ENCODE assay signal across 25 cellular contexts in genomic region chr11:58830693-58831301, GRCh38. TPM values are rescaled to one million over a fixed set of nuclear protein-coding genes. Genes with fewer than 3 reads are reported as not detected.
"Had no signal": no experiment of that assay in that cellular context is flagged by ENCODE, and none has a peak within 500 bp of the region (broad histone marks: within the 10 kb centered on the region; RNA-seq: fewer than 3 reads in every experiment).

No MANE protein-coding gene starts in this region.

- H3K4me1 Mint-ChIP-seq: nephron progenitor cell had no signal

- H3K9me3 ChIP-seq: vagina had no signal

- H3K27ac Mint-ChIP-seq: activated CD4-positive, alpha-beta memory T cell treated with anti-CD3 and anti-CD28 coated beads for 36 hours; activated naive CD8-positive, alpha-beta T cell; activated T-helper 1 cell treated with anti-CD3 and anti-CD28 coated beads, Interleukin-12 subunit alpha, Interleukin-12 subunit beta, Interleukin-2, Interleukin-4 antibody, amounts not matched to agents 30 ng/mL and 10 ng/mL and 1 ng/mL, durations not matched to agents 14 hours and 24 hours and 36 hours; nephron progenitor cell; T-helper 2 cell treated with Interferon-gamma antibody and Interleukin-4, amounts not matched to agents 5 μg/mL and 100 μg/mL, for 36 hours had no signal

- DNase-seq: activated CD4-positive, alpha-beta memory T cell treated with anti-CD3 and anti-CD28 coated beads for 36 hours; activated CD4-positive, alpha-beta T cell treated with anti-CD3 and anti-CD28 coated beads for 4 hours; activated T-cell treated with anti-CD3 and anti-CD28 coated beads for 4 hours; amniotic stem cell; caudate nucleus; hypothalamus; islet precursor cell; midbrain; nephron progenitor cell; nucleus accumbens; stimulated activated CD4-positive, alpha-beta T cell treated with anti-CD3 and anti-CD28 coated beads, Interleukin-12 subunit alpha, Interleukin-12 subunit beta, amount 100 ng/mL, for 4 hours; stimulated activated CD4-positive, alpha-beta T cell treated with anti-CD3 and anti-CD28 coated beads, Interleukin-1b, Interleukin-23, amount 100 ng/mL, for 48 hours; stimulated activated CD8-positive, alpha-beta memory T cell treated with anti-CD3 and anti-CD28 coated beads, Interleukin-4, amount 100 ng/mL, for 48 hours; stimulated activated naive CD8-positive, alpha-beta T cell treated with anti-CD3 and anti-CD28 coated beads, Interleukin-15, Interleukin-2, amounts not matched to agents 100 U/mL and 50 U/mL, for 24 hours; substantia nigra had no signal

- H3K36me3 Mint-ChIP-seq: activated CD4-positive, alpha-beta memory T cell treated with anti-CD3 and anti-CD28 coated beads for 36 hours; activated naive CD8-positive, alpha-beta T cell had no signal

- H3K4me3 Mint-ChIP-seq: activated CD4-positive, alpha-beta memory T cell treated with anti-CD3 and anti-CD28 coated beads for 36 hours; activated naive CD8-positive, alpha-beta T cell; activated T-helper 1 cell treated with anti-CD3 and anti-CD28 coated beads, Interleukin-12 subunit alpha, Interleukin-12 subunit beta, Interleukin-2, Interleukin-4 antibody, amounts not matched to agents 30 ng/mL and 10 ng/mL and 1 ng/mL, durations not matched to agents 14 hours and 24 hours and 36 hours; nephron progenitor cell; T-helper 2 cell treated with Interferon-gamma antibody and Interleukin-4, amounts not matched to agents 5 μg/mL and 100 μg/mL, for 36 hours had no signal

- H3K4me3 ChIP-seq: left lung, tibial nerve, vagina had no signal

- H3K27ac ChIP-seq: left lung, tibial nerve, vagina had no signal

- H3K36me3 ChIP-seq: left lung, tibial nerve, vagina had no signal

- H3K27me3 ChIP-seq: tibial nerve, vagina had no signal

- H3K9me3 Mint-ChIP-seq: T-helper 2 cell treated with Interferon-gamma antibody and Interleukin-4, amounts not matched to agents 5 μg/mL and 100 μg/mL, for 36 hours had no signal

- ATAC-seq: left lung; stimulated activated naive CD8-positive, alpha-beta T cell treated with anti-CD3 and anti-CD28 coated beads, Interleukin-15, Interleukin-2, amounts not matched to agents 100 U/mL and 50 U/mL, for 24 hours had no signal

- H3K4me1 ChIP-seq: left lung, tibial nerve, vagina had no signal

- FAIRE-seq: colon, frontal cortex, TTC549 had no signal

RNA-seq across cellular contexts. Expression of gene GLYATL2, which starts 13.7 kb away (rescaled TPM):
- total RNA-seq: activated CD4-positive, alpha-beta memory T cell treated with anti-CD3 and anti-CD28 coated beads for 36 hours; activated T-helper 1 cell treated with anti-CD3 and anti-CD28 coated beads, Interleukin-12 subunit alpha, Interleukin-12 subunit beta, Interleukin-2, Interleukin-4 antibody, amounts not matched to agents 30 ng/mL and 10 ng/mL and 1 ng/mL, durations not matched to agents 14 hours and 24 hours and 36 hours; left lung; lung microvascular endothelial cell; vagina had no signal
